ENCODE assay signal across 1 cellular context in genomic region chr1:27598902-27599528, GRCh38.
A peak's percentile ranks its signal among the peaks of the same experiment; 100 is the strongest.
TF ChIP-seq lines count a peak whose summit lies in the region.

No MANE protein-coding gene starts in this region.

TF ChIP-seq in HEK293, 187 proteins besides CTCF, POLR2A, EP300 and RAD21 (continued from another document and continues in another):
- TF ChIP-seq ZNF391 (tag by site-specific recombination; IDR thresholded peaks at IDR 0.05; ENCODE audit: borderline replicate concordance, low read depth) (peak; percentile 38; the same call in 1 of the 2 replicates), ZNF560 (tag by site-specific recombination; IDR thresholded peaks at IDR 0.05; ENCODE audit: borderline replicate concordance) (no peak), ZBTB10 (tag by site-specific recombination; IDR thresholded peaks at IDR 0.05) (peak; percentile 85; the same call in 1 of the 2 replicates), ZNF24 (tag by site-specific recombination; IDR thresholded peaks at IDR 0.05) (peak; percentile 44; the same call in 1 of the 2 replicates), HIC1 (tag by site-specific recombination; IDR thresholded peaks at IDR 0.05) (peak; percentile 79), ZNF366 (tag by site-specific recombination; conservative IDR thresholded peaks at IDR 0.05) (peak; percentile 87), ZFP69B (tag by site-specific recombination; IDR thresholded peaks at IDR 0.05) (no peak), ZNF488 (tag by site-specific recombination; IDR thresholded peaks at IDR 0.05) (no peak), ZNF121 (tag by site-specific recombination; IDR thresholded peaks at IDR 0.05) (no peak), ZNF777 (tag by site-specific recombination; IDR thresholded peaks at IDR 0.05; ENCODE audit: borderline replicate concordance) (no peak), PRDM10 (tag by site-specific recombination; IDR thresholded peaks at IDR 0.05) (no peak), ZNF639 (tag by site-specific recombination; IDR thresholded peaks at IDR 0.05) (peak; percentile 65; the same call in 1 of the 2 replicates), ZNF785 (tag by site-specific recombination; IDR thresholded peaks at IDR 0.05) (no peak), ZNF335 (tag by site-specific recombination; conservative IDR thresholded peaks at IDR 0.05) (peak; percentile 77), ZNF266 (tag by site-specific recombination; IDR thresholded peaks at IDR 0.05; ENCODE audit: low read depth) (no peak), SP2 (tag by site-specific recombination; IDR thresholded peaks at IDR 0.05) (peak; percentile 73), ZNF600 (tag by site-specific recombination; IDR thresholded peaks at IDR 0.05) (peak; percentile 86), ZNF292 (tag by site-specific recombination; IDR thresholded peaks at IDR 0.05; ENCODE audit: borderline replicate concordance, low read depth) (no peak), ZNF76 (tag by site-specific recombination; IDR thresholded peaks at IDR 0.05; ENCODE audit: borderline replicate concordance, low read depth) (peak; percentile 48; the same call in 1 of the 2 replicates), HOXD13 (CRISPR knock-in tag; IDR thresholded peaks at IDR 0.05; ENCODE audit: borderline replicate concordance) (no peak), SALL2 (tag by site-specific recombination; IDR thresholded peaks at IDR 0.05; ENCODE audit: borderline replicate concordance) (no peak), ZNF398 (tag by site-specific recombination; IDR thresholded peaks at IDR 0.05) (peak; percentile 100), ZNF175 (tag by site-specific recombination; IDR thresholded peaks at IDR 0.05) (no peak), ZNF146 (tag by site-specific recombination; IDR thresholded peaks at IDR 0.05) (no peak), ZNF558 (tag by site-specific recombination; IDR thresholded peaks at IDR 0.05) (no peak), KLF17 (tag by site-specific recombination; IDR thresholded peaks at IDR 0.05) (peak; percentile 96), EGR2 (tag by site-specific recombination; IDR thresholded peaks at IDR 0.05; ENCODE audit: low read depth) (0 out of 2 replicates have a peak, but pooled peaks have one; percentile 17), ZNF16 (tag by site-specific recombination; IDR thresholded peaks at IDR 0.05; ENCODE audit: low read depth) (no peak), GLI2 (tag by site-specific recombination; IDR thresholded peaks at IDR 0.05; ENCODE audit: borderline replicate concordance, low read depth) (no peak), ZBTB48 (tag by site-specific recombination; IDR thresholded peaks at IDR 0.05) (peak; percentile 78; the same call in 1 of the 2 replicates), TRIM28 (IDR thresholded peaks at IDR 0.05; ENCODE audit: borderline replicate concordance, low read length) (no peak), KLF7 (tag by site-specific recombination; IDR thresholded peaks at IDR 0.05; ENCODE audit: borderline replicate concordance) (no peak), KLF1 (tag by site-specific recombination; IDR thresholded peaks at IDR 0.05) (peak; percentile 83), PRDM1 (tag by site-specific recombination; IDR thresholded peaks at IDR 0.05) (peak; percentile 51; the same call in 1 of the 2 replicates), ZNF114 (tag by site-specific recombination; IDR thresholded peaks at IDR 0.05) (no peak), ZNF585B (tag by site-specific recombination; IDR thresholded peaks at IDR 0.05) (no peak), ZNF473 (tag by site-specific recombination; IDR thresholded peaks at IDR 0.05) (no peak), PATZ1 (tag by site-specific recombination; IDR thresholded peaks at IDR 0.05) (peak; percentile 90), ZNF449 (tag by site-specific recombination; IDR thresholded peaks at IDR 0.05) (0 out of 2 replicates have a peak, but pooled peaks have one; percentile 22), REPIN1 (tag by site-specific recombination; IDR thresholded peaks at IDR 0.05; ENCODE audit: low read depth) (no peak), OVOL3 (tag by site-specific recombination; IDR thresholded peaks at IDR 0.05) (no peak), ZFP41 (tag by site-specific recombination; IDR thresholded peaks at IDR 0.05; ENCODE audit: borderline replicate concordance) (no peak), ZSCAN5A (tag by site-specific recombination; IDR thresholded peaks at IDR 0.05) (no peak), FEZF1 (tag by site-specific recombination; IDR thresholded peaks at IDR 0.05) (no peak)
